2 cellular contexts compared by ENCODE assay signal in genomic region chr11:35518766-35519165, GRCh38.
TF ChIP-seq lines count a peak whose summit lies in the region.

No MANE protein-coding gene starts in this region.

TF ChIP-seq in IMR-90, 13 proteins besides CTCF, POLR2A, EP300 and RAD21:
- TF ChIP-seq SMC3 (IDR thresholded peaks at IDR 0.05; ENCODE audit: low read depth, low read length): no peak
- TF ChIP-seq ELK1 (IDR thresholded peaks at IDR 0.05; ENCODE audit: borderline replicate concordance, low read depth, low read length): no peak
- TF ChIP-seq NFE2L2 (IDR thresholded peaks at IDR 0.05; ENCODE audit: low read depth, low read length): no peak
- no peak for TF ChIP-seq RFX5 (IDR thresholded peaks at IDR 0.05; ENCODE audit: low read depth, low read length)
- TF ChIP-seq FOS (IDR thresholded peaks at IDR 0.05; ENCODE audit: low read depth, low read length): no peak
- TF ChIP-seq BHLHE40 (IDR thresholded peaks at IDR 0.05; ENCODE audit: low read depth, low read length): no peak
- no peak for TF ChIP-seq MAZ (IDR thresholded peaks at IDR 0.05; ENCODE audit: borderline replicate concordance, low read depth, low read length)
- no peak for TF ChIP-seq MAFK (IDR thresholded peaks at IDR 0.05; ENCODE audit: low read depth, low read length)
- TF ChIP-seq RCOR1 (IDR thresholded peaks at IDR 0.05; ENCODE audit: insufficient replicate concordance, low read length): no peak
- TF ChIP-seq USF2 (IDR thresholded peaks at IDR 0.05; ENCODE audit: low read depth, low read length): no peak
- TF ChIP-seq CHD1 (IDR thresholded peaks at IDR 0.05; ENCODE audit: low read depth, low read length): no peak
- TF ChIP-seq CEBPB (IDR thresholded peaks at IDR 0.05; ENCODE audit: low read depth, low read length): no peak
- TF ChIP-seq MXI1 (IDR thresholded peaks at IDR 0.05; ENCODE audit: borderline replicate concordance, low read depth, low read length): no peak

TF ChIP-seq in SK-N-SH, 30 proteins besides CTCF, POLR2A, EP300 and RAD21:
- TF ChIP-seq YY1 (IDR thresholded peaks at IDR 0.05; ENCODE audit: low read depth) (no peak), REST (IDR thresholded peaks at IDR 0.05; ENCODE audit: low read depth, low read length) (no peak), USF2 (IDR thresholded peaks at IDR 0.05; ENCODE audit: borderline replicate concordance, low read depth, low read length) (no peak), NFIC (IDR thresholded peaks at IDR 0.05; ENCODE audit: borderline replicate concordance) (no peak), FOSL2 (IDR thresholded peaks at IDR 0.05; ENCODE audit: borderline replicate concordance, low read depth) (no peak), FOXM1 (IDR thresholded peaks at IDR 0.05; ENCODE audit: low read depth) (no peak), SIN3A (IDR thresholded peaks at IDR 0.05; ENCODE audit: borderline replicate concordance, low read depth, low read length) (no peak), RCOR1 (IDR thresholded peaks at IDR 0.05; ENCODE audit: low read length) (no peak)
